Comparison of ENCODE assay signal across 26 cellular contexts in the genomic region with DNA sequence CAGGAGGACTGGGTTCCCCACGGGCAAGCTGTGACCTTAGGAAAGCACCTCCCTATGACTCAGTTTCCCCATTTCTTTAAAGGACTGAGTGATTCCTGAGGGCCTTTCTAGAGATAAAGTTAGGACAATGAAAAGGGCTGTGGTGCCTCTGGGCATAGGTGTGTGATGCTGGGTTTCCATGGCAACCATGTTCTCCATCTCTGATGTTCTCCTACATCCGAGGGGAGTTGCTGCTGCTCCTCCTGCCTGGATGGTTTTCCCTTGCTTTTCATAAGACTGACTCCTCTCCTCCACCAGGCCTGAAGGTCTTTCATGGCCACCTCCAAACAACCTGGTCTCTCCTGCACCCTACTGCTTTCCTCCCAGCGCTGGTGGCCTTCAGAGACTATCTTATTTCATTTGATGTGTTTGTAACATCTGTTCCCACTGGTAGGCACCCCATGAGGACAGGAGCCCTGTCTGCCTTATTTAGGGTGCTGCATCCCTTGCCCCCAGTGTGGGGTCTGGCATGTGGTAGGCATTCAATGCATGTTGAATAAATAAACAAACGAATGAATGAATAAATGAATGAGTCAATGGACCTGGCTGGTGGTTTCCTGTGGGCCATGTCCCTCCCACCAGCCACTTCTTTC.
"Had no signal": no experiment of that assay in that cellular context is flagged by ENCODE, and none has a peak within 500 bp of the region (broad histone marks: within the 10 kb centered on the region; RNA-seq: fewer than 3 reads in every experiment).

No MANE protein-coding gene starts in this region.

- H3K36me3 Mint-ChIP-seq: activated naive CD4-positive, alpha-beta T cell treated with anti-CD3 and anti-CD28 coated beads, Interleukin-2, amount 50 U/mL, for 24 hours; memory B cell; naive thymus-derived CD8-positive, alpha-beta T cell had no signal

- H2AFZ ChIP-seq: parathyroid adenoma had no signal

- H3K9me3 Mint-ChIP-seq: activated CD8-positive, alpha-beta T cell treated with anti-CD3 and anti-CD28 coated beads for 36 hours; activated naive CD4-positive, alpha-beta T cell treated with anti-CD3 and anti-CD28 coated beads, Interleukin-2, amount 50 U/mL, for 24 hours; activated T-cell treated with anti-CD3 and anti-CD28 coated beads, Interleukin-2, amount 50 U/mL, for 4 hours; activated T-helper 17 cell treated with anti-CD3 and anti-CD28 coated beads, Interleukin-2, amount 50 U/mL, for 72 hours; central memory CD8-positive, alpha-beta T cell; dendritic cell treated with granulocyte-macrophage colony-stimulating factor and Interleukin-4, amounts not matched to agents 40 ng/mL and 50 ng/mL, for 4 days; memory B cell; naive thymus-derived CD8-positive, alpha-beta T cell; neural crest cell had no signal

- H3K27ac ChIP-seq: esophagus muscularis mucosa, foreskin keratinocyte, heart right ventricle, parathyroid adenoma, psoas muscle, testis, transverse colon, uterus had no signal

- H3K36me3 ChIP-seq: esophagus muscularis mucosa, heart right ventricle, transverse colon, uterus had no signal

- H3K4me1 ChIP-seq: esophagus muscularis mucosa, foreskin keratinocyte, heart right ventricle, parathyroid adenoma, psoas muscle, testis, transverse colon, uterus had no signal

- H3K27ac Mint-ChIP-seq: activated CD8-positive, alpha-beta T cell treated with anti-CD3 and anti-CD28 coated beads for 36 hours; activated naive CD4-positive, alpha-beta T cell treated with anti-CD3 and anti-CD28 coated beads, Interleukin-2, amount 50 U/mL, for 24 hours; activated T-helper 17 cell treated with anti-CD3 and anti-CD28 coated beads, Interleukin-2, amount 50 U/mL, for 72 hours; dendritic cell treated with granulocyte-macrophage colony-stimulating factor and Interleukin-4, amounts not matched to agents 40 ng/mL and 50 ng/mL, for 4 days; memory B cell; naive thymus-derived CD8-positive, alpha-beta T cell; T-helper 17 cell had no signal

- H3K27me3 ChIP-seq: testis, uterus had no signal

- H3K4me3 ChIP-seq: esophagus muscularis mucosa, heart right ventricle, psoas muscle, smooth muscle cell, testis, transverse colon, uterus had no signal

- H3K27me3 Mint-ChIP-seq: activated CD8-positive, alpha-beta T cell treated with anti-CD3 and anti-CD28 coated beads for 36 hours had no signal

- H3K4me3 Mint-ChIP-seq: activated CD8-positive, alpha-beta T cell treated with anti-CD3 and anti-CD28 coated beads for 36 hours; activated naive CD4-positive, alpha-beta T cell treated with anti-CD3 and anti-CD28 coated beads, Interleukin-2, amount 50 U/mL, for 24 hours; activated T-cell treated with anti-CD3 and anti-CD28 coated beads, Interleukin-2, amount 50 U/mL, for 4 hours; activated T-helper 17 cell treated with anti-CD3 and anti-CD28 coated beads, Interleukin-2, amount 50 U/mL, for 72 hours; central memory CD8-positive, alpha-beta T cell; dendritic cell treated with granulocyte-macrophage colony-stimulating factor and Interleukin-4, amounts not matched to agents 40 ng/mL and 50 ng/mL, for 4 days; memory B cell; naive thymus-derived CD8-positive, alpha-beta T cell; neural crest cell; T-helper 17 cell had no signal

- H3K4me1 Mint-ChIP-seq: activated naive CD4-positive, alpha-beta T cell treated with anti-CD3 and anti-CD28 coated beads, Interleukin-2, amount 50 U/mL, for 24 hours; activated T-helper 17 cell treated with anti-CD3 and anti-CD28 coated beads, Interleukin-2, amount 50 U/mL, for 72 hours; central memory CD8-positive, alpha-beta T cell; memory B cell; naive thymus-derived CD8-positive, alpha-beta T cell; neural crest cell; T-helper 17 cell had no signal

- H3K9ac ChIP-seq: parathyroid adenoma had no signal

- DNase-seq: activated CD4-positive, alpha-beta T cell treated with anti-CD3 and anti-CD28 coated beads, Interleukin-2, amount 50 U/mL, for 1 hour; activated CD4-positive, CD25-positive, alpha-beta regulatory T cell treated with anti-CD3 and anti-CD28 coated beads, Interleukin-2, amount 50 U/mL, for 72 hours; activated CD8-positive, alpha-beta T cell treated with anti-CD3 and anti-CD28 coated beads for 36 hours; activated T-cell treated with anti-CD3 and anti-CD28 coated beads, Interleukin-2, amount 50 U/mL, for 4 hours; effector CD4-positive, alpha-beta T cell; foreskin keratinocyte; heart right ventricle; naive thymus-derived CD8-positive, alpha-beta T cell; occipital lobe; psoas muscle; stimulated activated CD4-positive, alpha-beta T cell treated with anti-CD3 and anti-CD28 coated beads, Interleukin-2, amount 100 ng/mL, for 24 hours; stimulated activated naive CD4-positive, alpha-beta T cell; T-helper 17 cell; T1000; testis; transverse colon; uterus had no signal

- H3K4me2 ChIP-seq: smooth muscle cell had no signal

- H3K9me3 ChIP-seq: esophagus muscularis mucosa, heart right ventricle, psoas muscle, testis, transverse colon, uterus had no signal
